In the genomic region with DNA sequence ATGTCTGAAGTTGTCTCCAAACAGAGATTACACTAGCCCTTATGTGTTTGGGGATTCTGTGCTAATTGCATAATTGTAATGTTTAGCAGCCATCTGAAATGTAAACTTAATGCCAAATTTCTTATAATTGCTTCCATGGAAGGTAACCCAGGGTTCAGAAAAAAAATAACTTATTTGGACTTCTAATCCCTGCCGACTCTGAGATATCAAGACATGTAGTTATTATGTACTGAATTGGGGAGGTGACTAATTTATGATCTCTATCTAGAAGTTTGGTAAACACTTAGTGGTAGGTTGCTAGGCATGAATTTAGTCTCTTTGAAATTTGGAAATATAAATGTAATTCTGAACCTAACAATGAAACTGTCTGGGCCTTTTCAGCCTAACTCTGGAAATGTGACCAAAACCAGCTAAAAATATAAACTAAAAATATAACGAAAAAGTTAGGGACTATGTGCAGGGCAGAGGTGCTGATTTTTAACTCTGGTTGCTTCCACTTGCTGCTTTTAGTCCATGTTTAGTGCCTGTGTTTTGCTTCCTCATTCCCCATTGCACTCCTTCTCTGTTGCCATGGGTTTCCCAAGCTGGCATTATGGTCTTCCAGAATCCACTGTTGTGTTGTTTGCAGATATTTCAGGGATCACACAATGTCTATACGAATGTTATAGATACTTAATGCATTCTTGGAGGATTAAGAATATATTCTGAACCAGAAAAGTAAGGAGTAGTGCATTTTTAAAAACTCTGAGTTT, we compare ENCODE assay signal across 16 cellular contexts. TPM values are rescaled to one million over a fixed set of nuclear protein-coding genes. Genes with fewer than 3 reads are reported as not detected.
DNase-seq lines count a peak whose midpoint lies in the region; ATAC-seq and TF ChIP-seq lines count a peak whose summit lies in the region.
"Had no signal": no experiment of that assay in that cellular context is flagged by ENCODE, and none has a peak within 500 bp of the region (broad histone marks: within the 10 kb centered on the region; RNA-seq: fewer than 3 reads in every experiment).

No MANE protein-coding gene starts in this region.

- no peaks in the 10 kb centered on the region for H3K4me1 ChIP-seq in osteoblast (ENCODE audit: insufficient read depth, low read length)
- H3K4me1 ChIP-seq: Caco-2, SJCRH30 had no signal

- no peaks in the 10 kb centered on the region for H3K9me3 ChIP-seq in osteoblast (ENCODE audit: low read depth, low read length)
- H3K9me3 ChIP-seq: body of pancreas, Caco-2, SJCRH30 had no signal

- in situ Hi-C loops in G401 (cut with HindIII; ENCODE audit: low sequenced_read_pairs): no loop called here

- H3K4me2 ChIP-seq in osteoblast (ENCODE audit: insufficient read depth, low read length): no peak overlapping the region

- peaks cover 48% of the 10 kb centered on the region for H3K79me2 ChIP-seq in osteoblast (ENCODE audit: insufficient read depth, low read length)

- no peak overlapping the region for H2AFZ ChIP-seq in osteoblast (ENCODE audit: low read length)

- H3K4me3 ChIP-seq in fibroblast of villous mesenchyme (ENCODE audit: low read depth, low read length) (no peak overlapping the region), osteoblast (ENCODE audit: insufficient read depth, low read length) (no peak overlapping the region)
- H3K4me3 ChIP-seq: body of pancreas, SJCRH30 had no signal

- TF ChIP-seq CTCF in fibroblast of villous mesenchyme (IDR thresholded peaks at IDR 0.05; ENCODE audit: insufficient read depth, low read depth, low read length) (no peak), osteoblast (IDR thresholded peaks at IDR 0.05; ENCODE audit: extremely low read depth, low read depth, low read length) (no peak)

- no peak for ATAC-seq in GM21447 (IDR thresholded peaks at IDR 0.05; ENCODE audit: unreplicated experiment)
- ATAC-seq: body of pancreas had no signal

- peak overlapping the region; percentile 42 for H3K27ac ChIP-seq in osteoblast (ENCODE audit: low read depth, low read length)
- H3K27ac ChIP-seq: body of pancreas, SJCRH30 had no signal

- no peaks in the 10 kb centered on the region for H3K36me3 ChIP-seq in osteoblast (ENCODE audit: insufficient read depth, low read length)
- H3K36me3 ChIP-seq: SJCRH30 had no signal

- no peaks in the 10 kb centered on the region for H3K27me3 ChIP-seq in osteoblast (ENCODE audit: insufficient read depth, low read length)
- H3K27me3 ChIP-seq: body of pancreas, SJCRH30 had no signal

- H4K20me1 ChIP-seq in osteoblast (ENCODE audit: insufficient read depth, low read length): peaks cover 3% of the 10 kb centered on the region

- DNase-seq in G401 (ENCODE audit: low spot score): peak; percentile 44
- peak; percentile 13 for DNase-seq in NCI-H69 (lab: John Stamatoyannopoulos, UW)
- peak; percentile 40 for DNase-seq in fibroblast of villous mesenchyme (ENCODE audit: low read depth)
- DNase-seq in osteoblast (ENCODE audit: insufficient read length, low spot score, missing footprints): no peak
- DNase-seq in activated naive CD4-positive, alpha-beta T cell (lab: John Stamatoyannopoulos, UW): no peak
- DNase-seq in superior temporal gyrus (ENCODE audit: extremely low spot score): no peak
- DNase-seq in NCI-H748 (lab: John Stamatoyannopoulos, UW; ENCODE audit: unreplicated experiment): no peak
- DNase-seq: activated CD4-positive, alpha-beta T cell treated with anti-CD3 and anti-CD28 coated beads for 48 hours; activated naive CD4-positive, alpha-beta T cell treated with anti-CD3 and anti-CD28 coated beads, Interleukin-2, amount 50 U/mL, for 16 hours; body of pancreas; Caco-2; H7; NCI-H187; SJCRH30; T1000 had no signal

RNA-seq across cellular contexts. Expression of gene MCU, which starts 54.8 kb away (rescaled TPM):
- total RNA-seq in G401 (2014; rRNA removed; shearing (Covaris generic)): 25.8 and 41.6 TPM in 2 replicates
- total RNA-seq in fibroblast of villous mesenchyme: 40.9 and 41.9 TPM in 2 replicates
- total RNA-seq in osteoblast: 35.7 and 42.7 TPM in 2 replicates

Comparison
In these comparisons a context has a peak if more than half of its experiments do, and no peak if none do; other contexts are left out.
1. DNase-seq: peak in G401 (single experiment), NCI-H69 (single experiment) and fibroblast of villous mesenchyme (single experiment); none in osteoblast (single experiment), activated naive CD4-positive, alpha-beta T cell (0 of 4), superior temporal gyrus (single experiment) and NCI-H748 (single experiment).